Comparison of ENCODE assay signal across 21 cellular contexts in genomic region chr3:120280566-120280965, GRCh38. TPM values are rescaled to one million over a fixed set of nuclear protein-coding genes. Genes with fewer than 3 reads are reported as not detected.
"Had no signal": no experiment of that assay in that cellular context is flagged by ENCODE, and none has a peak within 500 bp of the region (broad histone marks: within the 10 kb centered on the region; RNA-seq: fewer than 3 reads in every experiment).

No MANE protein-coding gene starts in this region.

- H2AFZ ChIP-seq: neural progenitor cell had no signal

- H3K4me1 ChIP-seq: neural progenitor cell, testis, uterus had no signal

- H3K27me3 ChIP-seq: testis, uterus had no signal

- H3K9me3 ChIP-seq: left ventricle myocardium inferior, testis, uterus had no signal

- H3K9ac ChIP-seq: neural progenitor cell had no signal

- ATAC-seq: activated CD4-positive, CD25-positive, alpha-beta regulatory T cell treated with anti-CD3 and anti-CD28 coated beads, Interleukin-2, amount 50 U/mL, for 24 hours; activated naive CD8-positive, alpha-beta T cell treated with anti-CD3 and anti-CD28 coated beads, Interleukin-2, amount 50 U/mL, for 24 hours; naive thymus-derived CD8-positive, alpha-beta T cell had no signal

- H3K36me3 ChIP-seq: cardiac muscle cell, left ventricle myocardium inferior, neural progenitor cell, uterus had no signal

- DNase-seq: activated CD4-positive, alpha-beta memory T cell treated with anti-CD3 and anti-CD28 coated beads, Interleukin-2, amount 10 ng/mL, durations not matched to agents 7 days and 5 days; activated CD4-positive, alpha-beta T cell treated with anti-CD3 and anti-CD28 coated beads, Interleukin-2, amount 10 ng/mL, durations not matched to agents 24 days and 14 days; activated gamma-delta T cell; activated naive CD4-positive, alpha-beta T cell treated with anti-CD3 and anti-CD28 coated beads, Interleukin-2, amount 50 U/mL, for 16 hours; activated naive CD8-positive, alpha-beta T cell treated with anti-CD3 and anti-CD28 coated beads, Interleukin-2, amount 50 U/mL, for 24 hours; cortex of kidney; erythroblast; foreskin fibroblast; kidney; left ventricle myocardium inferior; naive thymus-derived CD8-positive, alpha-beta T cell; stimulated activated CD4-positive, alpha-beta T cell treated with anti-CD3 and anti-CD28 coated beads, Interleukin-4, amount 100 ng/mL, for 1 hour; stimulated activated naive CD4-positive, alpha-beta T cell; testis; trophoblast cell; uterus had no signal

- H3K4me3 ChIP-seq: cardiac muscle cell, left ventricle myocardium inferior, neural progenitor cell, testis, uterus had no signal

- H3K27ac ChIP-seq: cardiac muscle cell, left ventricle myocardium inferior, neural progenitor cell, testis, uterus, VCaP had no signal

- H3K4me2 ChIP-seq: neural progenitor cell had no signal

RNA-seq across cellular contexts. Expression of gene GPR156, which starts 4.5 kb away (rescaled TPM):
- total RNA-seq: activated CD4-positive, alpha-beta memory T cell treated with anti-CD3 and anti-CD28 coated beads, Interleukin-2, amount 10 ng/mL, durations not matched to agents 7 days and 5 days; activated CD4-positive, alpha-beta T cell treated with anti-CD3 and anti-CD28 coated beads, Interleukin-2, amount 10 ng/mL, durations not matched to agents 24 days and 14 days; left ventricle myocardium inferior; lung microvascular endothelial cell; naive thymus-derived CD8-positive, alpha-beta T cell had no signal
